ENCODE assay signal across 15 cellular contexts in the genomic region with DNA sequence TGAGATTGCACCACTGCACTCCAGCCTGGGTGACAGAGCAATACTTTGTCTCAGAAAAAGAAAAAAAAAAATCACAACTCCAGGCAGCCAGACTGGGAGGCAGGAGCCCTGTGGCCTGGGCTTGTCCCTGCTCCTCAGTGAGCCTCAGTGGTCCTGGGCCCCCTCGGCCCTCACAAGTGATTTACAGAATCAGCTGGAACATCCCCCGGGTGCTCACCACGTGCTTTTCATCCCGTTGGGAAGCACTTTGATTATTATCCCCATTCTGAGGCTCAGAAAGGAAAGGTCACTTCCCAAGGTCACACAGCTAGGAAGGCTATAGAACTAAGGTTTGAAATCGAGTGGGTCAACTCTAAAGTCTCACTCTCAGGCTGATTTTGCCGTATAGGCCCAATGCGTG. TPM values are rescaled to one million over a fixed set of nuclear protein-coding genes. Genes with fewer than 3 reads are reported as not detected.
DNase-seq lines count a peak whose midpoint lies in the region; TF ChIP-seq lines count a peak whose summit lies in the region.
"Had no signal": no experiment of that assay in that cellular context is flagged by ENCODE, and none has a peak within 500 bp of the region (broad histone marks: within the 10 kb centered on the region; RNA-seq: fewer than 3 reads in every experiment).

No MANE protein-coding gene starts in this region.

- dilution Hi-C loops in mammary epithelial cell (cut with HindIII; ENCODE audit: low sequenced_read_pairs) = no loop called here

- peak overlapping the region; percentile 83 for H3K27ac Mint-ChIP-seq in MCF 10A (ENCODE audit: low read depth, unreplicated experiment)
- no peak overlapping the region for H3K27ac Mint-ChIP-seq in endothelial cell (ENCODE audit: unreplicated experiment)
- H3K27ac Mint-ChIP-seq: stimulated activated naive CD8-positive, alpha-beta T cell treated with anti-CD3 and anti-CD28 coated beads, Interleukin-15, Interleukin-2, amounts not matched to agents 100 ng/mL and 50 ng/mL, for 24 hours had no signal

- no peak overlapping the region for H3K27ac ChIP-seq in mammary epithelial cell (ENCODE audit: insufficient read depth, low read depth, low read length)
- H3K27ac ChIP-seq in esophagus (ENCODE audit: low read depth in 2 of 2, low read length in 1 of 2) = peak overlapping the region; percentile 39 to 85
- H3K27ac ChIP-seq in parathyroid adenoma = peak overlapping the region; percentile 1
- peak overlapping the region; percentile 69 for H3K27ac ChIP-seq in urinary bladder (ENCODE audit: low read depth)

- H3K36me3 ChIP-seq in mammary epithelial cell (ENCODE audit: insufficient read depth, low read length) (peaks cover 9% of the 10 kb centered on the region), esophagus (ENCODE audit: control insufficient read depth in 2 of 2, insufficient read depth in 2 of 2, low read length in 1 of 2) (peaks cover 7 to 11% of the 10 kb centered on the region in 2 donors), parathyroid adenoma (ENCODE audit: control insufficient read depth, insufficient read depth, low read length) (no peaks in the 10 kb centered on the region), urinary bladder (ENCODE audit: insufficient read depth) (peaks cover 5% of the 10 kb centered on the region)

- H3K4me3 Mint-ChIP-seq in MCF 10A (ENCODE audit: unreplicated experiment) (no peak overlapping the region), endothelial cell (ENCODE audit: unreplicated experiment) (no peak overlapping the region)
- H3K4me3 Mint-ChIP-seq: activated CD4-positive, alpha-beta T cell treated with anti-CD3 and anti-CD28 coated beads, Interleukin-2, amount 10 ng/mL, durations not matched to agents 7 days and 5 days; stimulated activated naive CD8-positive, alpha-beta T cell treated with anti-CD3 and anti-CD28 coated beads, Interleukin-15, Interleukin-2, amounts not matched to agents 100 ng/mL and 50 ng/mL, for 24 hours had no signal

- POLR2A ChIA-PET in MCF 10A (lab: Yijun Ruan, JAX) = interaction anchor here (0.7 to 0.9 kb wide), 3 partner anchors 14 to 612 kb away, joined by 3 read pairs; no protein-coding TSS in a partner anchor

- no peaks in the 10 kb centered on the region for H4K20me1 ChIP-seq in mammary epithelial cell (ENCODE audit: insufficient read depth, low read length)

- no TSS peak for BruUV-seq in MCF 10A (replicated peaks; lab: Mats Ljungman, UMichigan)
- BruUV-seq in mammary epithelial cell (replicated peaks; lab: Mats Ljungman, UMichigan) = no TSS peak

- H3K4me3 ChIP-seq in mammary epithelial cell (replicated peaks in 1 of 3; ENCODE audit: insufficient read depth in 1 of 3, low read depth in 2 of 3, low read length in 3 of 3) (no peak overlapping the region), esophagus (ENCODE audit: low read depth in 1 of 2, low read length in 2 of 2) (no peak overlapping the region), parathyroid adenoma (ENCODE audit: low read depth, low read length) (no peak overlapping the region), urinary bladder (ENCODE audit: low read depth, low read length) (no peak overlapping the region)

- H3K4me1 ChIP-seq in mammary epithelial cell (ENCODE audit: insufficient read depth, low read length) (peaks cover 33% of the 10 kb centered on the region), esophagus (ENCODE audit: control insufficient read depth in 2 of 2, insufficient read depth in 2 of 2, low read length in 1 of 2) (peaks cover 5 to 27% of the 10 kb centered on the region in 2 donors), parathyroid adenoma (peaks cover 5% of the 10 kb centered on the region), urinary bladder (ENCODE audit: insufficient read depth) (peaks cover 5% of the 10 kb centered on the region)

- TF ChIP-seq CTCF in MCF 10A (IDR thresholded peaks at IDR 0.05; ENCODE audit: unreplicated experiment) = no peak
- TF ChIP-seq CTCF in mammary epithelial cell (conservative IDR thresholded peaks at IDR 0.05 in 1 of 2, IDR thresholded peaks at IDR 0.05 in 1 of 2; ENCODE audit: extremely low read depth in 1 of 2, insufficient read depth in 1 of 2, low read depth in 1 of 2, low read length in 2 of 2) = no peak
- no peak for TF ChIP-seq CTCF in parathyroid adenoma (IDR thresholded peaks at IDR 0.05)
- no peak for TF ChIP-seq CTCF in endothelial cell (IDR thresholded peaks at IDR 0.05; ENCODE audit: unreplicated experiment)

- H3K27me3 Mint-ChIP-seq in MCF 10A (ENCODE audit: insufficient read depth, unreplicated experiment) (no peaks in the 10 kb centered on the region), endothelial cell (ENCODE audit: unreplicated experiment) (peaks cover 4% of the 10 kb centered on the region)
- H3K27me3 Mint-ChIP-seq: activated CD4-positive, alpha-beta T cell treated with anti-CD3 and anti-CD28 coated beads, Interleukin-2, amount 10 ng/mL, durations not matched to agents 7 days and 5 days; stimulated activated naive CD8-positive, alpha-beta T cell treated with anti-CD3 and anti-CD28 coated beads, Interleukin-15, Interleukin-2, amounts not matched to agents 100 ng/mL and 50 ng/mL, for 24 hours had no signal

- no peak for DNase-seq in MCF 10A (ENCODE audit: unreplicated experiment)
- no peak for DNase-seq in mammary epithelial cell
- no peak for DNase-seq in germinal center (ENCODE audit: low spot score)
- DNase-seq in endothelial cell (ENCODE audit: low spot score) = no peak
- DNase-seq in GM19238 (ENCODE audit: insufficient read length, low spot score) = no peak
- DNase-seq: activated CD4-positive, alpha-beta T cell treated with anti-CD3 and anti-CD28 coated beads, Interleukin-2, amount 10 ng/mL, durations not matched to agents 7 days and 5 days; kidney glomerular epithelial cell; stimulated activated CD4-positive, alpha-beta T cell treated with anti-CD3 and anti-CD28 coated beads, Interleukin-4, amount 100 ng/mL, for 24 hours had no signal

- in situ Hi-C loops in mammary epithelial cell (cut with MboI; ENCODE audit: low sequenced_read_pairs in 2 of 2) = no loop called here

- H3K9me3 Mint-ChIP-seq in MCF 10A (ENCODE audit: unreplicated experiment) = no peaks in the 10 kb centered on the region
- H3K9me3 Mint-ChIP-seq in endothelial cell (ENCODE audit: unreplicated experiment) = no peaks in the 10 kb centered on the region
- H3K9me3 Mint-ChIP-seq: activated CD4-positive, alpha-beta T cell treated with anti-CD3 and anti-CD28 coated beads, Interleukin-2, amount 10 ng/mL, durations not matched to agents 7 days and 5 days; stimulated activated naive CD8-positive, alpha-beta T cell treated with anti-CD3 and anti-CD28 coated beads, Interleukin-15, Interleukin-2, amounts not matched to agents 100 ng/mL and 50 ng/mL, for 24 hours had no signal

- H3K27me3 ChIP-seq in mammary epithelial cell (ENCODE audit: insufficient read depth, low read length) = no peaks in the 10 kb centered on the region
- no peaks in the 10 kb centered on the region for H3K27me3 ChIP-seq in esophagus (ENCODE audit: control insufficient read depth in 1 of 2, insufficient read depth in 2 of 2, low read length in 2 of 2)
- H3K27me3 ChIP-seq in parathyroid adenoma (ENCODE audit: control insufficient read depth, insufficient read depth, low read length) = no peaks in the 10 kb centered on the region

- H3K36me3 Mint-ChIP-seq in MCF 10A (ENCODE audit: insufficient read depth, unreplicated experiment) (peaks cover 29% of the 10 kb centered on the region), endothelial cell (ENCODE audit: low read depth, unreplicated experiment) (no peaks in the 10 kb centered on the region)

- intact Hi-C loops in MCF 10A (cut with micrococcal nuclease) = no loop called here
- intact Hi-C loops in mammary epithelial cell (cut with micrococcal nuclease) = no loop called here

- no peak overlapping the region for H3K9ac ChIP-seq in mammary epithelial cell (ENCODE audit: insufficient read depth, low read length)
- no peak overlapping the region for H3K9ac ChIP-seq in parathyroid adenoma

- H3K4me2 ChIP-seq in mammary epithelial cell (ENCODE audit: insufficient read depth, low read depth, low read length) = no peak overlapping the region
- no peak overlapping the region for H3K4me2 ChIP-seq in parathyroid adenoma (ENCODE audit: low read length)

- H3K79me2 ChIP-seq in mammary epithelial cell (ENCODE audit: insufficient read depth, low read length) (peaks cover 6% of the 10 kb centered on the region), parathyroid adenoma (peaks cover 3% of the 10 kb centered on the region)

- no peak overlapping the region for H2AFZ ChIP-seq in mammary epithelial cell (ENCODE audit: low read depth, low read length)
- no peak overlapping the region for H2AFZ ChIP-seq in parathyroid adenoma

- H3K9me3 ChIP-seq in mammary epithelial cell (replicated peaks; ENCODE audit: insufficient read depth, low read length) (no peaks in the 10 kb centered on the region), esophagus (ENCODE audit: control insufficient read depth in 2 of 2, insufficient read depth in 1 of 2, low read depth in 1 of 2, low read length in 1 of 2) (peaks cover 0 to 2% of the 10 kb centered on the region in 2 donors), parathyroid adenoma (ENCODE audit: control insufficient read depth, low read length) (no peaks in the 10 kb centered on the region)

- CTCF ChIA-PET in MCF 10A (lab: Yijun Ruan, JAX) (interaction anchor here (1.0 kb wide), 1 partner anchor 40 kb away, joined by 3 read pairs; no protein-coding TSS in a partner anchor), mammary epithelial cell (lab: Charles Lee; ENCODE audit: low non-redundant PET) (no interaction called here)

- WGBS in mammary epithelial cell (ENCODE audit: low coverage, missing lambda C conversion rate) = 81% methylated on average over 5 of the region's 7 CpGs
- 58 to 65% methylated on average over 7 of the region's 7 CpGs for WGBS in esophagus, 2 donors
- WGBS in urinary bladder = 33% methylated on average over 7 of the region's 7 CpGs

- H3K4me1 Mint-ChIP-seq in MCF 10A (ENCODE audit: insufficient read depth, unreplicated experiment) = no peaks in the 10 kb centered on the region
- peaks cover 2% of the 10 kb centered on the region for H3K4me1 Mint-ChIP-seq in endothelial cell (ENCODE audit: unreplicated experiment)

RNA-seq across cellular contexts. Expression of a gene that starts 43.1 kb away (rescaled TPM):
- total RNA-seq in MCF 10A (2022) (not detected in 2 replicates), mammary epithelial cell (not detected), urinary bladder (1.6 TPM), endothelial cell (ENCODE audit: unreplicated experiment) (not detected)
- polyA plus RNA-seq in mammary epithelial cell (not detected), esophagus (under 1 TPM; 0.16 to 0.29 TPM), urinary bladder (0.33 TPM)
- polyA minus RNA-seq in mammary epithelial cell = not detected
- total RNA-seq: activated CD4-positive, alpha-beta T cell treated with anti-CD3 and anti-CD28 coated beads, Interleukin-2, amount 10 ng/mL, durations not matched to agents 7 days and 5 days; chondrocyte; M059J; T-helper 1 cell treated with Interleukin-12 subunit alpha and Interleukin-12 subunit beta and Interleukin-4 antibody, amounts not matched to agents 30 ng/mL and 1 ng/mL, for 36 hours had no signal

RNA-seq across cellular contexts. Expression of a gene that starts 59.2 kb away (rescaled TPM):
- total RNA-seq in MCF 10A (2022) (7.8 and 8.4 TPM in 2 replicates), mammary epithelial cell (10 to 100 TPM in 1 of 2 donors, 1 to 10 TPM in 1; 6.7 to 12.8 TPM), urinary bladder (21.4 TPM), endothelial cell (ENCODE audit: unreplicated experiment) (12.8 TPM)
- polyA plus RNA-seq in mammary epithelial cell (17.3 TPM), esophagus (1 to 10 TPM; 7.6 to 9.4 TPM), urinary bladder (6.8 TPM)
- polyA minus RNA-seq in mammary epithelial cell = 17.2 TPM
